23 cellular contexts compared by ENCODE assay signal in the genomic region with DNA sequence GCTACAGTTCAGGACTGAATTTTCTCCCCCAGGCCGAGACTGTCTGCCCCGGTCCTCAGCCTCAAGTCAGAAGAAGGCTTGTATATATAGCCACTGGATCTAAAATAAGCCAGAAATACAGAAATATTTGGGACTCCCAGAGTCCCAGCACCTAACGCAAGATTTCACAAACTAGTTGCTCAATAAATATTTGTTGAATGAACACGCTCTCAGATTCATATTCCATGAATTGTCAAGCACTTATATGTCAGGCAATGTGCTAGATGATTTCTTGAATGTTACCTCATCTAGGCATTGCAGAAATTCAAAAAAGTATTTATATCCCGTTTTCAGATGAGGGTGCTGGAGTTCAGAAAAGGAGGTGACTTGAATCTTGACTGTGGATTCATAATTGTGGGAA.
"Had no signal": no experiment of that assay in that cellular context is flagged by ENCODE, and none has a peak within 500 bp of the region (broad histone marks: within the 10 kb centered on the region; RNA-seq: fewer than 3 reads in every experiment).

No MANE protein-coding gene starts in this region.

- H3K27me3 ChIP-seq: colonic mucosa, gastrocnemius medialis, neutrophil, testis, tibial nerve had no signal

- ATAC-seq: gastrocnemius medialis; lower lobe of right lung; sciatic nerve; stimulated activated naive B cell treated with anti-CD40 and anti-IgM and Interleukin-4, amounts not matched to agents 10 μg/mL and 1 μg/mL and 100 μg/mL, for 72 hours; stimulated activated naive CD8-positive, alpha-beta T cell treated with anti-CD3 and anti-CD28 coated beads, Interleukin-15, amount 100 ng/mL, for 72 hours had no signal

- H3K36me3 ChIP-seq: colonic mucosa, gastrocnemius medialis, left ventricle myocardium inferior, lower lobe of right lung, neutrophil, tibial nerve had no signal

- H3K36me3 Mint-ChIP-seq: immature natural killer cell; naive B cell; stimulated activated naive B cell treated with anti-CD40 and anti-IgM and Interleukin-4, amounts not matched to agents 10 μg/mL and 1 μg/mL and 100 μg/mL, for 72 hours had no signal

- H3K4me3 ChIP-seq: colonic mucosa, gastrocnemius medialis, left ventricle myocardium inferior, lower lobe of right lung, skin epidermis, testis, tibial nerve had no signal

- H3K9me3 ChIP-seq: colonic mucosa, gastrocnemius medialis, left ventricle myocardium inferior, lower lobe of right lung, neutrophil, testis had no signal

- H3K9me3 Mint-ChIP-seq: stimulated activated naive B cell treated with anti-CD40 and anti-IgM and Interleukin-4, amounts not matched to agents 10 μg/mL and 1 μg/mL and 100 μg/mL, for 72 hours; stimulated activated naive CD8-positive, alpha-beta T cell treated with anti-CD3 and anti-CD28 coated beads, Interleukin-15, amount 100 ng/mL, for 72 hours had no signal

- H3K4me3 Mint-ChIP-seq: endodermal cell; immature natural killer cell; naive B cell; nephron; stimulated activated naive B cell treated with anti-CD40 and anti-IgM and Interleukin-4, amounts not matched to agents 10 μg/mL and 1 μg/mL and 100 μg/mL, for 72 hours; stimulated activated naive CD8-positive, alpha-beta T cell treated with anti-CD3 and anti-CD28 coated beads, Interleukin-15, amount 100 ng/mL, for 72 hours had no signal

- DNase-seq: cerebellar nuclear complex; colonic mucosa; effector CD4-positive, alpha-beta T cell; erythroblast; gastrocnemius medialis; glutamatergic neuron; immature natural killer cell; left ventricle myocardium inferior; lower lobe of right lung; mesenchymal stem cell; naive B cell; posterior cingulate gyrus; stimulated activated CD4-positive, alpha-beta T cell treated with anti-CD3 and anti-CD28 coated beads, Interleukin-2, amount 100 ng/mL, for 24 hours; stimulated activated CD4-positive, alpha-beta T cell treated with anti-CD3 and anti-CD28 coated beads, Interleukin-4, amount 100 ng/mL, for 4 hours; stimulated activated naive B cell treated with anti-CD40 and anti-IgM and Interleukin-4, amounts not matched to agents 10 μg/mL and 1 μg/mL and 100 μg/mL, for 72 hours; stimulated activated naive CD8-positive, alpha-beta T cell treated with anti-CD3 and anti-CD28 coated beads, Interleukin-15, amount 100 ng/mL, for 72 hours; testis had no signal

- H3K4me1 ChIP-seq: colonic mucosa, gastrocnemius medialis, left ventricle myocardium inferior, lower lobe of right lung, testis had no signal

- H3K27ac Mint-ChIP-seq: endodermal cell; immature natural killer cell; naive B cell; nephron; stimulated activated naive B cell treated with anti-CD40 and anti-IgM and Interleukin-4, amounts not matched to agents 10 μg/mL and 1 μg/mL and 100 μg/mL, for 72 hours; stimulated activated naive CD8-positive, alpha-beta T cell treated with anti-CD3 and anti-CD28 coated beads, Interleukin-15, amount 100 ng/mL, for 72 hours had no signal

- H3K27me3 Mint-ChIP-seq: naive B cell; stimulated activated naive B cell treated with anti-CD40 and anti-IgM and Interleukin-4, amounts not matched to agents 10 μg/mL and 1 μg/mL and 100 μg/mL, for 72 hours; stimulated activated naive CD8-positive, alpha-beta T cell treated with anti-CD3 and anti-CD28 coated beads, Interleukin-15, amount 100 ng/mL, for 72 hours had no signal

- H3K4me1 Mint-ChIP-seq: immature natural killer cell; naive B cell; nephron; stimulated activated naive B cell treated with anti-CD40 and anti-IgM and Interleukin-4, amounts not matched to agents 10 μg/mL and 1 μg/mL and 100 μg/mL, for 72 hours; stimulated activated naive CD8-positive, alpha-beta T cell treated with anti-CD3 and anti-CD28 coated beads, Interleukin-15, amount 100 ng/mL, for 72 hours had no signal
